Comparison of ENCODE assay signal across 10 cellular contexts in the genomic region with DNA sequence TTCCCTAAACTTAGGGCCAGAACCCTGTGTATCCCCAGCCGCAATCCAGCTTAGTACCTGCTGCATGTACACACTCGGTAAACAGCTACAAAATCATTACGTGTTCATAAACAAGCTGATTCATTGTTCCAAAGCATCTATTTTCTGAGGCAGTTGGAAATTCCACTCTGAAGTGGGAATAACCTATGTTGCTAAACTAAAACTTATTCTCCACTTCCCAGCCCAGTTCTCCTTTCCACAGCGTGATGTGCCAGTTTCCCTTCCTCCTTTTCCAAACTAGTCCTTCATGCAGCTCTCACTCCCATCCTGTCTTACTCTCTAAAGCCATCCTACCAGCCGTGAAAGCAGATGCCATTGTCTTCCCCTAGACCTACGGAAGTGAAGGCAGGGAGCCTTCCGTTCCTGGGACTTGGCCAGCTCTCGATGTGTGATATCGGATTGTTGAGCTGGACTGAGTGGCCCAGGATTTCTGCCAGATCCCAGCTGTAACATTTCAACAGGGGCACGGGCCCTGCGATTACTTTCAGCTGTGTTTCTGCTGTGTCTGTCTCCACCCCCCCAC.
DNase-seq lines count a peak whose midpoint lies in the region; ATAC-seq and TF ChIP-seq lines count a peak whose summit lies in the region.
"Had no signal": no experiment of that assay in that cellular context is flagged by ENCODE, and none has a peak within 500 bp of the region (broad histone marks: within the 10 kb centered on the region; RNA-seq: fewer than 3 reads in every experiment).

No MANE protein-coding gene starts in this region.

- H3K4me3 ChIP-seq in spleen (no peak overlapping the region), MM.1S (ENCODE audit: low read length) (no peak overlapping the region), Caco-2 (ENCODE audit: low read depth, low read length) (no peak overlapping the region)

- peak; percentile 34 for ATAC-seq in left colon

- H3K4me1 Mint-ChIP-seq in HFFc6 (ENCODE audit: low read depth) (no peaks in the 10 kb centered on the region), Caco-2 (ENCODE audit: low read depth, unreplicated experiment) (peaks cover 16% of the 10 kb centered on the region)

- POLR2A ChIA-PET in Caco-2 (lab: Charles Lee), result interaction anchor here (0.7 to 0.9 kb wide), 3 partner anchors 22 to 70 kb away, joined by 3 to 6 read pairs (median 5); no protein-coding TSS in a partner anchor

- H3K4me3 Mint-ChIP-seq in HFFc6 (no peak overlapping the region; the same call in 1 of the 2 replicates), Caco-2 (ENCODE audit: unreplicated experiment) (no peak overlapping the region)
- H3K4me3 Mint-ChIP-seq: type B pancreatic cell had no signal

- H3K36me3 ChIP-seq in spleen (no peaks in the 10 kb centered on the region), MM.1S (replicated peaks; ENCODE audit: insufficient read depth, low read length) (no peaks in the 10 kb centered on the region), Caco-2 (ENCODE audit: control insufficient read depth, insufficient read depth, low read length) (no peaks in the 10 kb centered on the region)

- H3K4me2 ChIP-seq in MM.1S (ENCODE audit: low read depth, low read length), result no peak overlapping the region

- no peaks in the 10 kb centered on the region for H3F3A ChIP-seq in MM.1S (ENCODE audit: insufficient read depth, low read length)

- H3K9me2 ChIP-seq in MM.1S (replicated peaks; ENCODE audit: insufficient read depth, low read length), result no peaks in the 10 kb centered on the region

- CTCF ChIA-PET in Caco-2 (lab: Charles Lee), result no interaction called here

- WGBS in spleen, 5 donors, result 52 to 70% (median 60%) methylated on average over 11 of the region's 11 CpGs

- H3K79me2 ChIP-seq in MM.1S (ENCODE audit: low read length), result no peaks in the 10 kb centered on the region

- TF ChIP-seq CTCF in HFFc6 (IDR thresholded peaks at IDR 0.05), result no peak
- no peak for TF ChIP-seq CTCF in spleen (IDR thresholded peaks at IDR 0.05 in 8 of 11, conservative IDR thresholded peaks at IDR 0.05 in 3 of 11)
- no peak for TF ChIP-seq CTCF in MM.1S (IDR thresholded peaks at IDR 0.05; ENCODE audit: low read length)
- no peak for TF ChIP-seq CTCF in Caco-2 (IDR thresholded peaks at IDR 0.05; ENCODE audit: insufficient read depth in 1 of 2, low read depth in 1 of 2, low read length in 1 of 2, severe bottlenecking in 1 of 2, unreplicated experiment in 1 of 2)

- H3K27me3 ChIP-seq in spleen (replicated peaks in 1 of 7), result no peaks in the 10 kb centered on the region
- no peaks in the 10 kb centered on the region for H3K27me3 ChIP-seq in MM.1S (replicated peaks; ENCODE audit: insufficient read depth, low read length)
- no peaks in the 10 kb centered on the region for H3K27me3 ChIP-seq in Caco-2 (replicated peaks; ENCODE audit: control insufficient read depth, insufficient read depth, low read length)

- no peak for TF ChIP-seq POLR2A in spleen (IDR thresholded peaks at IDR 0.05)

- H3K9me3 Mint-ChIP-seq in HFFc6, result 0 out of 2 replicates have a peak, but pooled peaks cover 4% of the 10 kb centered on the region
- no peaks in the 10 kb centered on the region for H3K9me3 Mint-ChIP-seq in Caco-2 (ENCODE audit: unreplicated experiment)
- H3K9me3 Mint-ChIP-seq: type B pancreatic cell had no signal

- no peaks in the 10 kb centered on the region for H4K20me1 ChIP-seq in MM.1S (ENCODE audit: insufficient read depth, low read length)

- H3K4me1 ChIP-seq in spleen, result peaks cover 17 to 73% (median 46%) of the 10 kb centered on the region in 6 donors
- peaks cover 4% of the 10 kb centered on the region; the same call in 1 of the 2 replicates for H3K4me1 ChIP-seq in MM.1S (ENCODE audit: low read length)
- peaks cover 95% of the 10 kb centered on the region for H3K4me1 ChIP-seq in Caco-2

- H3K27ac ChIP-seq in spleen, result peak overlapping the region in 7 of 8 donors; percentile 52 to 68 (median 57)
- no peak overlapping the region for H3K27ac ChIP-seq in MM.1S (ENCODE audit: low read length)

- no peak overlapping the region for H3K27ac Mint-ChIP-seq in HFFc6
- no peak overlapping the region for H3K27ac Mint-ChIP-seq in Caco-2 (ENCODE audit: unreplicated experiment)
- H3K27ac Mint-ChIP-seq: type B pancreatic cell had no signal

- DNase-seq in HFFc6 (peak; percentile 51), cerebellum (ENCODE audit: low spot score) (peak; percentile 11), left colon (peak; percentile 60 to 65), spleen (peak; percentile 80), NOMO-1 treated with DMSO at 0.1 percent for 48 hours (lab: John Stamatoyannopoulos, UW; ENCODE audit: unreplicated experiment) (no peak), H4 (ENCODE audit: low spot score) (no peak), MM.1S (no peak), Caco-2 (no peak)
- DNase-seq: activated CD4-positive, CD25-positive, alpha-beta regulatory T cell had no signal

- H3K9ac ChIP-seq in MM.1S (ENCODE audit: low read length), result no peak overlapping the region

- intact Hi-C loops in left colon (cut with DNase I, micrococcal nuclease) (no loop called here), spleen (cut with DNase I; ENCODE audit: low total_unique reads) (no loop called here), Caco-2 (cut with micrococcal nuclease; ENCODE audit: unreplicated experiment) (no loop called here)

- peaks cover 12% of the 10 kb centered on the region for H3K27me3 Mint-ChIP-seq in HFFc6 (ENCODE audit: insufficient read depth)
- H3K27me3 Mint-ChIP-seq in Caco-2 (ENCODE audit: insufficient read depth, unreplicated experiment), result no peaks in the 10 kb centered on the region
- H3K27me3 Mint-ChIP-seq: type B pancreatic cell had no signal

- no peak overlapping the region for H2AFZ ChIP-seq in MM.1S (ENCODE audit: low read length)

- H3K9me3 ChIP-seq in spleen (no peaks in the 10 kb centered on the region), MM.1S (replicated peaks; ENCODE audit: insufficient read depth, low read length) (no peaks in the 10 kb centered on the region), Caco-2 (no peaks in the 10 kb centered on the region)

- BruUV-seq in Caco-2 (replicated peaks; lab: Mats Ljungman, UMichigan), result no TSS peak

- H3K36me3 Mint-ChIP-seq in HFFc6 (ENCODE audit: low read depth), result peaks cover 13% of the 10 kb centered on the region
- H3K36me3 Mint-ChIP-seq in Caco-2 (ENCODE audit: insufficient read depth, unreplicated experiment), result no peaks in the 10 kb centered on the region

Comparison
In these comparisons a context has a peak if more than half of its experiments do, and no peak if none do; other contexts are left out.
1. DNase-seq: peak in HFFc6 (single experiment), cerebellum (single experiment), left colon (2 of 2) and spleen (single experiment); none in NOMO-1 treated with DMSO at 0.1 percent for 48 hours (single experiment), H4 (single experiment), MM.1S (single experiment) and Caco-2 (0 of 2).